8 cellular contexts compared by ENCODE assay signal in genomic region chr7:91263359-91264082, GRCh38. TPM values are rescaled to one million over a fixed set of nuclear protein-coding genes. Genes with fewer than 3 reads are reported as not detected.
DNase-seq lines count a peak whose midpoint lies in the region; ATAC-seq, FAIRE-seq and TF ChIP-seq lines count a peak whose summit lies in the region.

No MANE protein-coding gene starts in this region.

- peak overlapping the region; percentile 99 for H3K4me2 ChIP-seq in A549

- in situ Hi-C loops in GM13976 (cut with MboI; ENCODE audit: low sequenced_read_pairs, unreplicated experiment), result no loop called here

- no peaks in the 10 kb centered on the region for H3K36me3 ChIP-seq in subcutaneous abdominal adipose tissue (ENCODE audit: control insufficient read depth in 5 of 5, insufficient read depth in 5 of 5, low read length in 5 of 5)

- ATAC-seq in A549 (peak; percentile 33 to 44; a peak in 4 of 6 replicates), GM18517 (IDR thresholded peaks at IDR 0.05; ENCODE audit: unreplicated experiment) (no peak)

- POLR2A ChIA-PET in A549 (lab: Yijun Ruan, JAX), result no interaction called here

- DNase-seq in A549 (ENCODE audit: low read depth in 1 of 2, low spot score in 1 of 2), result peak; percentile 15 to 17
- peak; percentile 19 for DNase-seq in GM13976 (ENCODE audit: low spot score)
- DNase-seq in NCI-H82 treated with DMSO at 0.1 percent for 48 hours (lab: John Stamatoyannopoulos, UW; ENCODE audit: unreplicated experiment), result peak; percentile 43
- DNase-seq in caudate nucleus (lab: John Stamatoyannopoulos, UW), result peak in 23 of 61 donors; percentile 3 to 68 (median 19)
- DNase-seq in left kidney (ENCODE audit: low read depth, low spot score), result peak; percentile 77
- DNase-seq in MV-4-11 (lab: John Stamatoyannopoulos, UW), result no peak

- H3K9me3 ChIP-seq in A549, result no peaks in the 10 kb centered on the region
- H3K9me3 ChIP-seq in subcutaneous abdominal adipose tissue (ENCODE audit: control insufficient read depth in 5 of 5, low read length in 5 of 5), result no peaks in the 10 kb centered on the region

- peak overlapping the region in 4 of 5 donors; percentile 75 to 83 (median 80) for H3K9ac ChIP-seq in subcutaneous abdominal adipose tissue (ENCODE audit: low read length in 5 of 5)

- TF ChIP-seq RAD21 in A549 (conservative IDR thresholded peaks at IDR 0.05 in 1 of 2, IDR thresholded peaks at IDR 0.05 in 1 of 2), result no peak

- H3K4me1 ChIP-seq in A549 (peaks cover 6% of the 10 kb centered on the region; the same call in 1 of the 3 replicates), subcutaneous abdominal adipose tissue (ENCODE audit: control insufficient read depth in 5 of 5, insufficient read depth in 5 of 5, low read length in 5 of 5) (peaks cover 0 to 42% (median 36%) of the 10 kb centered on the region in 5 donors)

- FAIRE-seq in A549 (lab: Jason Lieb, UNC), result no peak

- H3K4me3 ChIP-seq in A549, result peak overlapping the region; percentile 91
- peak overlapping the region; percentile 83 to 96 (median 93) for H3K4me3 ChIP-seq in subcutaneous abdominal adipose tissue (ENCODE audit: low read depth in 1 of 5, low read length in 5 of 5)

- no peak for TF ChIP-seq CTCF in A549 (IDR thresholded peaks at IDR 0.05)
- no peak for TF ChIP-seq CTCF in GM13976 (IDR thresholded peaks at IDR 0.05; ENCODE audit: borderline replicate concordance, control extremely low read depth, extremely low read depth, insufficient read depth, missing control alignments)

- TF ChIP-seq EP300 in A549 (IDR thresholded peaks at IDR 0.05), result no peak

- no peak for TF ChIP-seq POLR2A in A549 (IDR thresholded peaks at IDR 0.05; ENCODE audit: low read length)

- WGBS in A549 (ENCODE audit: missing lambda C conversion rate), result 1% methylated on average over 34 of the region's 34 CpGs

- no peaks in the 10 kb centered on the region for H3K27me3 ChIP-seq in subcutaneous abdominal adipose tissue (ENCODE audit: control insufficient read depth in 5 of 5, insufficient read depth in 4 of 5, low read length in 5 of 5)

- CTCF ChIA-PET in A549 (lab: Yijun Ruan, JAX), result interaction anchor here (0.9 kb wide), 1 partner anchor 955 kb away, joined by 3 read pairs; no protein-coding TSS in a partner anchor

- H3K27ac ChIP-seq in A549, result peak overlapping the region; percentile 27 to 41; a peak in 3 of 6 replicates
- H3K27ac ChIP-seq in caudate nucleus (ENCODE audit: low read depth, low read length), result peak overlapping the region; percentile 67
- peak overlapping the region; percentile 75 for H3K27ac ChIP-seq in subcutaneous abdominal adipose tissue (ENCODE audit: low read depth, low read length)

TF ChIP-seq in A549, 52 proteins besides CTCF, POLR2A, EP300 and RAD21:
- TF ChIP-seq FOSL2 (IDR thresholded peaks at IDR 0.05) (no peak), FOSL2 (CRISPR knock-in tag; IDR thresholded peaks at IDR 0.05) (no peak), CBX8 (IDR thresholded peaks at IDR 0.05) (peak; percentile 76), ESRRA (IDR thresholded peaks at IDR 0.05; ENCODE audit: borderline replicate concordance, low read length) (no peak)

RNA-seq across cellular contexts. Expression of gene FZD1, which starts 0.7 kb away (rescaled TPM):
- 1.3 and 1.4 TPM in 2 replicates for polyA plus RNA-seq in A549 (2011; rRNA removed)
- polyA plus RNA-seq in A549 (2012; cell fraction: cytosol; rRNA removed), result 1.8 and 2.8 TPM in 2 replicates
- 1.9 and 2.5 TPM in 2 replicates for polyA plus RNA-seq in A549 (2012; cell fraction: nucleus; rRNA removed)
- 1.2 to 1.4 TPM (median 1.2 TPM) in 3 replicates for polyA plus RNA-seq in A549 (2017; fragmentation: RNase III; extraction: RNeasy Plus Mini Kit Qiagen cat#74134 plus additional on column Dnase treatment)
- 1.5 and 1.6 TPM in 2 replicates for polyA minus RNA-seq in A549 (2011; rRNA and poly(A)+ RNA removed)
